In genomic region chr1:63557365-63557987, GRCh38 we compare ENCODE assay signal across 8 cellular contexts. TPM values are rescaled to one million over a fixed set of nuclear protein-coding genes. Genes with fewer than 3 reads are reported as not detected.
A peak's percentile ranks its signal among the peaks of the same experiment; 100 is the strongest.
DNase-seq lines count a peak whose midpoint lies in the region; ATAC-seq, FAIRE-seq and TF ChIP-seq lines count a peak whose summit lies in the region.

No MANE protein-coding gene starts in this region.

- CTCF ChIA-PET in K562 (lab: Yijun Ruan, JAX; ENCODE audit: low intra/inter-chr PET ratio) = interaction anchor here (1.2 kb wide), 1 partner anchor 18 kb away, joined by 3 read pairs; no protein-coding TSS in a partner anchor

- no peak overlapping the region for H3K9ac ChIP-seq in K562 (ENCODE audit: insufficient read depth in 1 of 2, low read depth in 2 of 2, low read length in 2 of 2)

- 25% methylated on average over 6 of the region's 6 CpGs for WGBS in K562 (ENCODE audit: insufficient coverage, low coverage, missing lambda C conversion rate)
- WGBS in prostate gland = 81% methylated on average over 6 of the region's 6 CpGs

- H4K20me1 ChIP-seq in K562 (replicated peaks; ENCODE audit: control insufficient read depth, insufficient read depth, low read length) = no peaks in the 10 kb centered on the region

- intact Hi-C loops in K562 (cut with micrococcal nuclease) (no loop called here), prostate gland (cut with DNase I) (no loop called here)

- peak; percentile 93 for FAIRE-seq in K562 (lab: Jason Lieb, UNC)

- H3K9me3 ChIP-seq in K562 (replicated peaks; ENCODE audit: control insufficient read depth, insufficient read depth, low read depth, low read length) = no peaks in the 10 kb centered on the region
- no peaks in the 10 kb centered on the region for H3K9me3 ChIP-seq in prostate gland

- ATAC-seq in K562 (peak; percentile 86), GM21360 (IDR thresholded peaks at IDR 0.05; ENCODE audit: unreplicated experiment) (no peak)

- peak in 2 of 3 donors; percentile 8 to 12 for DNase-seq in stimulated activated CD4-positive, alpha-beta T cell treated with anti-CD3 and anti-CD28 coated beads, Interleukin-12 subunit alpha, Interleukin-12 subunit beta, amount 100 ng/mL, for 48 hours (ENCODE audit: low read depth in 2 of 3, low spot score in 1 of 3)
- no peak for DNase-seq in stimulated activated CD4-positive, alpha-beta T cell treated with anti-CD3 and anti-CD28 coated beads, Interleukin-4, amount 100 ng/mL, for 1 hour
- DNase-seq in NCI-H446 treated with DMSO at 0.1 percent for 48 hours (lab: John Stamatoyannopoulos, UW) = peak; percentile 41
- DNase-seq in K562 (ENCODE audit: extremely low read depth in 1 of 4, low spot score in 3 of 4) = peak; percentile 11 to 50 (median 36)
- peak; percentile 34 for DNase-seq in myocyte (ENCODE audit: low read depth)
- DNase-seq in NCI-H345 (lab: John Stamatoyannopoulos, UW) = no peak
- no peak for DNase-seq in prostate gland (ENCODE audit: low spot score)

- no peak for TF ChIP-seq POLR2A in K562 (conservative IDR thresholded peaks at IDR 0.05)
- TF ChIP-seq POLR2A in prostate gland (IDR thresholded peaks at IDR 0.05) = no peak

- no TSS peak for BruUV-seq in K562 (replicated peaks; lab: Mats Ljungman, UMichigan)

- no peak overlapping the region for H3K4me3 ChIP-seq in K562
- H3K4me3 ChIP-seq in prostate gland = no peak overlapping the region

- peak; percentile 50 to 61 (median 57); a peak in 5 of 6 replicates for TF ChIP-seq CTCF in K562 (IDR thresholded peaks at IDR 0.05 in 2 of 3, conservative IDR thresholded peaks at IDR 0.05 in 1 of 3; ENCODE audit: insufficient read depth in 2 of 3, low read depth in 1 of 3, low read length in 3 of 3)
- TF ChIP-seq CTCF in prostate gland (IDR thresholded peaks at IDR 0.05) = peak in 1 of 4 experiments; percentile 26

- H3K4me1 ChIP-seq in K562 (replicated peaks in 1 of 2; ENCODE audit: control insufficient read depth in 2 of 2, insufficient read depth in 2 of 2, low read length in 2 of 2) (no peaks in the 10 kb centered on the region), prostate gland (replicated peaks) (no peaks in the 10 kb centered on the region)

- no peaks in the 10 kb centered on the region for H3K79me2 ChIP-seq in K562 (ENCODE audit: control insufficient read depth, insufficient read depth, low read length)

- H3K4me2 ChIP-seq in K562 (ENCODE audit: insufficient read depth, low read length) = no peak overlapping the region

- H3K27ac ChIP-seq in K562 (ENCODE audit: extremely low read depth, low read depth, low read length) (no peak overlapping the region), prostate gland (no peak overlapping the region)

- peak overlapping the region; percentile 80 for H2AFZ ChIP-seq in K562 (ENCODE audit: low read depth, low read length)

- no peaks in the 10 kb centered on the region for H3K9me1 ChIP-seq in K562 (ENCODE audit: control insufficient read depth, insufficient read depth, low read length)

- H3K36me3 ChIP-seq in K562 (ENCODE audit: control insufficient read depth, insufficient read depth, low read length) (no peaks in the 10 kb centered on the region), prostate gland (no peaks in the 10 kb centered on the region)

- no peaks in the 10 kb centered on the region for H3K27me3 ChIP-seq in K562 (ENCODE audit: control insufficient read depth in 2 of 2, insufficient read depth in 2 of 2, low read length in 2 of 2)
- H3K27me3 ChIP-seq in prostate gland (replicated peaks; ENCODE audit: insufficient read depth) = no peaks in the 10 kb centered on the region

- no peak for TF ChIP-seq EP300 in K562 (IDR thresholded peaks at IDR 0.05; ENCODE audit: low read length)

- POLR2A ChIA-PET in K562 (lab: Yijun Ruan, JAX) = interaction anchor here (0.6 kb wide), 1 partner anchor 427 kb away, joined by 3 read pairs; no protein-coding TSS in a partner anchor

- in situ Hi-C loops in K562 (cut with MboI) = no loop called here

- TF ChIP-seq RAD21 in K562 (CRISPR knock-in tag; conservative IDR thresholded peaks at IDR 0.05 in 1 of 2, IDR thresholded peaks at IDR 0.05 in 1 of 2) = no peak

TF ChIP-seq in K562, 482 proteins besides CTCF, POLR2A, EP300 and RAD21:
- TF ChIP-seq GATAD2A (IDR thresholded peaks at IDR 0.05) (no peak), EHMT2 (IDR thresholded peaks at IDR 0.05) (0 out of 2 replicates have a peak, but pooled peaks have one; percentile 14), SAFB2 (IDR thresholded peaks at IDR 0.05; ENCODE audit: borderline replicate concordance, low read depth, low read length, severe bottlenecking) (no peak), ZNF431 (CRISPR knock-in tag; IDR thresholded peaks at IDR 0.05) (no peak), HMG20A (CRISPR knock-in tag; conservative IDR thresholded peaks at IDR 0.05) (no peak), NR2C2 (CRISPR knock-in tag; IDR thresholded peaks at IDR 0.05) (no peak), NR2C2 (tag; IDR thresholded peaks at IDR 0.05) (no peak), ELF1 (tag; IDR thresholded peaks at IDR 0.05) (0 out of 2 replicates have a peak, but pooled peaks have one; percentile 21)

RNA-seq across cellular contexts. Expression of gene EFCAB7, which starts 34.2 kb away (rescaled TPM):
- total RNA-seq in K562 (2011; cell fraction: chromatin; rRNA removed; ENCODE audit: low replicate concordance) = 2.8 and 10.9 TPM in 2 replicates
- 1.0 and 2.8 TPM in 2 replicates for total RNA-seq in K562 (2011; cell fraction: nucleolus; rRNA removed)
- total RNA-seq in K562 (2011; cell fraction: nucleoplasm; rRNA removed) = 2.8 and 3.1 TPM in 2 replicates
- total RNA-seq in K562 (2014; rRNA removed) (2.6 and 3.2 TPM in 2 replicates), K562 (2014; rRNA removed; fragmentation: Illumina TruSeq; extraction: Trizol) (6.6 and 7.7 TPM in 2 replicates), K562 (2015; rRNA removed; fragmentation: Illumina TruSeq; extraction: Trizol) (6.1 and 6.5 TPM in 2 replicates), K562 (2021) (3.5 and 4.3 TPM in 2 replicates), myocyte (8.8 and 9.8 TPM in 2 replicates), prostate gland (10 to 100 TPM in 1 of 2 donors, 1 to 10 TPM in 1; 9.8 to 11.6 TPM)
- polyA plus RNA-seq in K562 (2011; rRNA removed) (5.0 and 5.1 TPM in 2 replicates), K562 (2014; fragmentation: Illumina TruSeq; extraction: Trizol) (5.3 and 6.2 TPM in 2 replicates), K562 (2014; fragmentation: Nextera tagmentation; extraction: Ambion mirVana) (1 to 10 TPM; 5.7 to 7.6 TPM), K562 (2014; rRNA removed) (5.1 and 6.8 TPM in 2 replicates)
- polyA plus RNA-seq in K562 (2011; cell fraction: cytosol; rRNA removed) = 0.33 and 1.5 TPM in 2 replicates
- 2.3 and 4.4 TPM in 2 replicates for polyA plus RNA-seq in K562 (2011; cell fraction: nucleus; rRNA removed)
- 2.5 and 5.1 TPM in 2 replicates for polyA plus RNA-seq in K562 (2012)
- 4.2 and 4.4 TPM in 2 replicates for polyA minus RNA-seq in K562 (2011; rRNA and poly(A)+ RNA removed)
- polyA minus RNA-seq in K562 (2011; cell fraction: cytosol; rRNA and poly(A)+ RNA removed) = 2.0 and 2.9 TPM in 2 replicates
- 3.5 and 4.8 TPM in 2 replicates for polyA minus RNA-seq in K562 (2011; cell fraction: nucleus; rRNA and poly(A)+ RNA removed)
- polyA plus RNA-seq in myocyte (2012) = 3.1 TPM

RNA-seq across cellular contexts. Expression of gene ITGB3BP, which starts 34.5 kb away (rescaled TPM):
- 18.4 and 99.3 TPM in 2 replicates for total RNA-seq in K562 (2011; cell fraction: chromatin; rRNA removed; ENCODE audit: low replicate concordance)
- total RNA-seq in K562 (2011; cell fraction: nucleolus; rRNA removed) = 9.2 and 16.3 TPM in 2 replicates
- 38.0 and 73.1 TPM in 2 replicates for total RNA-seq in K562 (2011; cell fraction: nucleoplasm; rRNA removed)
- total RNA-seq in K562 (2014; rRNA removed) = 52.7 and 62.8 TPM in 2 replicates
- 110 and 123 TPM in 2 replicates for total RNA-seq in K562 (2014; rRNA removed; fragmentation: Illumina TruSeq; extraction: Trizol)
- 80.5 and 95.0 TPM in 2 replicates for total RNA-seq in K562 (2015; rRNA removed; fragmentation: Illumina TruSeq; extraction: Trizol)
- total RNA-seq in K562 (2021) = 67.6 and 79.3 TPM in 2 replicates
- 91.9 and 111 TPM in 2 replicates for polyA plus RNA-seq in K562 (2011; rRNA removed)
- 11.2 and 26.3 TPM in 2 replicates for polyA plus RNA-seq in K562 (2011; cell fraction: cytosol; rRNA removed)
- 32.5 and 34.2 TPM in 2 replicates for polyA plus RNA-seq in K562 (2011; cell fraction: nucleus; rRNA removed)
- polyA plus RNA-seq in K562 (2012) = 89.8 and 107 TPM in 2 replicates
- polyA plus RNA-seq in K562 (2014; fragmentation: Illumina TruSeq; extraction: Trizol) = 130 and 136 TPM in 2 replicates
- polyA plus RNA-seq in K562 (2014; fragmentation: Nextera tagmentation; extraction: Ambion mirVana) = 100 to 1,000 TPM; 150 to 151 TPM
- polyA plus RNA-seq in K562 (2014; rRNA removed) = 84.5 and 94.4 TPM in 2 replicates
- polyA minus RNA-seq in K562 (2011; rRNA and poly(A)+ RNA removed) = 39.4 and 47.9 TPM in 2 replicates
- polyA minus RNA-seq in K562 (2011; cell fraction: cytosol; rRNA and poly(A)+ RNA removed) = 12.3 and 15.0 TPM in 2 replicates
- 32.3 and 54.9 TPM in 2 replicates for polyA minus RNA-seq in K562 (2011; cell fraction: nucleus; rRNA and poly(A)+ RNA removed)
- 13.7 and 18.1 TPM in 2 replicates for total RNA-seq in myocyte
- polyA plus RNA-seq in myocyte (2012) = 15.6 TPM
- total RNA-seq in prostate gland = 10 to 100 TPM in 1 of 2 donors, 1 to 10 TPM in 1; 7.4 to 16.1 TPM

RNA-seq across cellular contexts. Expression of gene PGM1, which starts 35.7 kb away (rescaled TPM):
- total RNA-seq in K562 (2011; cell fraction: chromatin; rRNA removed; ENCODE audit: low replicate concordance) = not detected in 2 replicates
- total RNA-seq in K562 (2011; cell fraction: nucleolus; rRNA removed) = not detected in 2 replicates
- total RNA-seq in K562 (2011; cell fraction: nucleoplasm; rRNA removed) = not detected in 2 replicates
- total RNA-seq in K562 (2014; rRNA removed) (0.14 TPM in 1 of 2 replicates, not detected in the other), K562 (2014; rRNA removed; fragmentation: Illumina TruSeq; extraction: Trizol) (not detected in 2 replicates), K562 (2015; rRNA removed; fragmentation: Illumina TruSeq; extraction: Trizol) (not detected in 2 replicates), K562 (2021) (0.31 and 0.45 TPM in 2 replicates), myocyte (100 and 101 TPM in 2 replicates), prostate gland (10 to 100 TPM; 49.5 to 54.7 TPM)
- polyA plus RNA-seq in K562 (2011; rRNA removed) (0.03 TPM in 1 of 2 replicates, not detected in the other), K562 (2014; fragmentation: Illumina TruSeq; extraction: Trizol) (not detected in 2 replicates), K562 (2014; fragmentation: Nextera tagmentation; extraction: Ambion mirVana) (not detected), K562 (2014; rRNA removed) (0.04 TPM in 1 of 2 replicates, not detected in the other)
- polyA plus RNA-seq in K562 (2011; cell fraction: cytosol; rRNA removed) = not detected in 2 replicates
- polyA plus RNA-seq in K562 (2011; cell fraction: nucleus; rRNA removed) = 0.04 TPM in 1 of 2 replicates, not detected in the other
- polyA plus RNA-seq in K562 (2012) = 0.05 TPM in 1 of 2 replicates, not detected in the other
- polyA minus RNA-seq in K562 (2011; rRNA and poly(A)+ RNA removed) = not detected in 2 replicates
- 0.55 TPM in 1 of 2 replicates, not detected in the other for polyA minus RNA-seq in K562 (2011; cell fraction: cytosol; rRNA and poly(A)+ RNA removed)
- not detected in 2 replicates for polyA minus RNA-seq in K562 (2011; cell fraction: nucleus; rRNA and poly(A)+ RNA removed)
- polyA plus RNA-seq in myocyte (2012) = 105 TPM

Comparison
In these comparisons a context has a peak if more than half of its experiments do, and no peak if none do; other contexts are left out.
1. DNase-seq: peak in stimulated activated CD4-positive, alpha-beta T cell treated with anti-CD3 and anti-CD28 coated beads, Interleukin-12 subunit alpha, Interleukin-12 subunit beta, amount 100 ng/mL, for 48 hours (2 of 3), NCI-H446 treated with DMSO at 0.1 percent for 48 hours (single experiment), K562 (4 of 4) and myocyte (single experiment); none in stimulated activated CD4-positive, alpha-beta T cell treated with anti-CD3 and anti-CD28 coated beads, Interleukin-4, amount 100 ng/mL, for 1 hour (single experiment), NCI-H345 (single experiment) and prostate gland (single experiment).
2. RNA of gene PGM1, which starts 35.7 kb away (total RNA-seq): 100 to 101 TPM in myocyte and 49.5 to 54.7 TPM in prostate gland; 0.14 to 0.45 TPM in K562; every median in the first group is over 10 times any median in the second.